In genomic region chr15:59952960-59953359, GRCh38 we compare ENCODE assay signal across 33 cellular contexts. TPM values are rescaled to one million over a fixed set of nuclear protein-coding genes. Genes with fewer than 3 reads are reported as not detected.
"Had no signal": no experiment of that assay in that cellular context is flagged by ENCODE, and none has a peak within 500 bp of the region (broad histone marks: within the 10 kb centered on the region; RNA-seq: fewer than 3 reads in every experiment).

No MANE protein-coding gene starts in this region.

- H3K36me3 ChIP-seq: cardiac muscle cell, gastroesophageal sphincter, pancreas, sigmoid colon, thoracic aorta, vagina had no signal

- H3K36me3 Mint-ChIP-seq: immature natural killer cell; stimulated activated effector memory CD8-positive, alpha-beta T cell treated with anti-CD3 and anti-CD28 coated beads, Interleukin-12 subunit alpha, Interleukin-12 subunit beta, amount 100 ng/mL, for 72 hours had no signal

- DNase-seq: activated CD4-positive, alpha-beta T cell treated with anti-CD3 and anti-CD28 coated beads for 36 hours; activated CD4-positive, CD25-positive, alpha-beta regulatory T cell; activated effector memory CD4-positive, alpha-beta T cell treated with Interleukin-2 at 50 U/mL for 16 hours; activated naive CD4-positive, alpha-beta T cell treated with Interleukin-2 at 50 U/mL for 16 hours; activated T-cell treated with anti-CD3 and anti-CD28 coated beads for 4 hours; aorta; dorsolateral prefrontal cortex; effector memory CD4-positive, alpha-beta T cell; erythroblast; hypothalamus; immature natural killer cell; kidney; left colon; mammary epithelial cell; psoas muscle; sigmoid colon; stimulated activated CD4-positive, alpha-beta T cell treated with anti-CD3 and anti-CD28 coated beads, Interleukin-4, amount 100 ng/mL, for 24 hours; T-helper 17 cell; T1000 had no signal

- H3K4me3 ChIP-seq: body of pancreas, cardiac muscle cell, coronary artery, dorsolateral prefrontal cortex, gastroesophageal sphincter, pancreas, psoas muscle, sigmoid colon, thoracic aorta, vagina had no signal

- H3K4me1 ChIP-seq: gastroesophageal sphincter, psoas muscle, sigmoid colon, vagina had no signal

- H3K9me3 ChIP-seq: body of pancreas, pancreas, thoracic aorta, vagina had no signal

- H3K4me1 Mint-ChIP-seq: activated CD4-positive, alpha-beta T cell treated with anti-CD3 and anti-CD28 coated beads for 36 hours; nephron; stimulated activated effector memory CD8-positive, alpha-beta T cell treated with anti-CD3 and anti-CD28 coated beads, Interleukin-12 subunit alpha, Interleukin-12 subunit beta, amount 100 ng/mL, for 72 hours; T-helper 17 cell had no signal

- H3K27ac ChIP-seq: body of pancreas, cardiac muscle cell, coronary artery, dorsolateral prefrontal cortex, gastroesophageal sphincter, pancreas, psoas muscle, sigmoid colon, thoracic aorta, vagina had no signal

- H3K4me3 Mint-ChIP-seq: activated CD4-positive, alpha-beta T cell treated with anti-CD3 and anti-CD28 coated beads for 36 hours; activated naive CD8-positive, alpha-beta T cell; immature natural killer cell; nephron; stimulated activated effector memory CD8-positive, alpha-beta T cell treated with anti-CD3 and anti-CD28 coated beads, Interleukin-12 subunit alpha, Interleukin-12 subunit beta, amount 100 ng/mL, for 72 hours; stimulated activated naive CD8-positive, alpha-beta T cell treated with anti-CD3 and anti-CD28 coated beads, Interleukin-15, Interleukin-2, amounts not matched to agents 100 ng/mL and 50 ng/mL, for 24 hours; T-helper 17 cell had no signal

- H3K27ac Mint-ChIP-seq: activated CD4-positive, alpha-beta T cell treated with anti-CD3 and anti-CD28 coated beads for 36 hours; activated naive CD8-positive, alpha-beta T cell; immature natural killer cell; nephron; stimulated activated effector memory CD8-positive, alpha-beta T cell treated with anti-CD3 and anti-CD28 coated beads, Interleukin-12 subunit alpha, Interleukin-12 subunit beta, amount 100 ng/mL, for 72 hours; stimulated activated naive CD8-positive, alpha-beta T cell treated with anti-CD3 and anti-CD28 coated beads, Interleukin-15, Interleukin-2, amounts not matched to agents 100 ng/mL and 50 ng/mL, for 24 hours; T-helper 17 cell had no signal

- H3K27me3 ChIP-seq: body of pancreas, cardiac muscle cell, pancreas, sigmoid colon, vagina had no signal

RNA-seq across cellular contexts. Expression of gene FOXB1, which starts 51.2 kb away (rescaled TPM):
- total RNA-seq: aorta, body of pancreas, cardiac muscle cell, dorsolateral prefrontal cortex, gastroesophageal sphincter, kidney, left colon, liver, mammary epithelial cell, mucosa of gallbladder, pancreas, psoas muscle, sigmoid colon, subcutaneous adipose tissue, thoracic aorta, vagina had no signal
